19 cellular contexts compared by ENCODE assay signal in genomic region chr13:79228972-79229371, GRCh38.
"Had no signal": no experiment of that assay in that cellular context is flagged by ENCODE, and none has a peak within 500 bp of the region (broad histone marks: within the 10 kb centered on the region; RNA-seq: fewer than 3 reads in every experiment).

No MANE protein-coding gene starts in this region.

- H3K27me3 ChIP-seq: ascending aorta, sigmoid colon, thyroid gland had no signal

- H3K9me3 Mint-ChIP-seq: activated naive CD4-positive, alpha-beta T cell treated with anti-CD3 and anti-CD28 coated beads, Interleukin-2, amount 50 U/mL, for 24 hours; nephron progenitor cell; stimulated activated naive B cell treated with anti-CD40 and anti-IgM and Interleukin-4, amounts not matched to agents 10 μg/mL and 1 μg/mL and 100 μg/mL, for 72 hours had no signal

- H3K36me3 ChIP-seq: ascending aorta, sigmoid colon, thyroid gland, WERI-Rb-1 had no signal

- H3K4me3 Mint-ChIP-seq: activated naive CD4-positive, alpha-beta T cell treated with anti-CD3 and anti-CD28 coated beads, Interleukin-2, amount 50 U/mL, for 24 hours; nephron progenitor cell; stimulated activated naive B cell treated with anti-CD40 and anti-IgM and Interleukin-4, amounts not matched to agents 10 μg/mL and 1 μg/mL and 100 μg/mL, for 72 hours had no signal

- H3K36me3 Mint-ChIP-seq: activated naive CD4-positive, alpha-beta T cell treated with anti-CD3 and anti-CD28 coated beads, Interleukin-2, amount 50 U/mL, for 24 hours; stimulated activated naive B cell treated with anti-CD40 and anti-IgM and Interleukin-4, amounts not matched to agents 10 μg/mL and 1 μg/mL and 100 μg/mL, for 72 hours had no signal

- H3K27ac Mint-ChIP-seq: activated naive CD4-positive, alpha-beta T cell treated with anti-CD3 and anti-CD28 coated beads, Interleukin-2, amount 50 U/mL, for 24 hours; nephron progenitor cell; stimulated activated naive B cell treated with anti-CD40 and anti-IgM and Interleukin-4, amounts not matched to agents 10 μg/mL and 1 μg/mL and 100 μg/mL, for 72 hours had no signal

- H3K4me1 Mint-ChIP-seq: activated naive CD4-positive, alpha-beta T cell treated with anti-CD3 and anti-CD28 coated beads, Interleukin-2, amount 50 U/mL, for 24 hours had no signal

- DNase-seq: activated CD4-positive, alpha-beta T cell treated with anti-CD3 and anti-CD28 coated beads, Interleukin-2, amount 50 U/mL, for 4 hours; activated gamma-delta T cell; cerebellar nuclear complex; effector CD8-positive, alpha-beta T cell; foreskin fibroblast; midbrain; nephron progenitor cell; nucleus accumbens; posterior cingulate gyrus; sigmoid colon; stimulated activated CD4-positive, alpha-beta T cell treated with anti-CD3 and anti-CD28 coated beads, Interleukin-4, amount 100 ng/mL, for 24 hours; stimulated activated naive B cell treated with anti-CD40 and anti-IgM and Interleukin-4, amounts not matched to agents 10 μg/mL and 1 μg/mL and 100 μg/mL, for 72 hours; T-helper 2 cell; thyroid gland; WERI-Rb-1 had no signal

- H3K27ac ChIP-seq: ascending aorta, sigmoid colon, thyroid gland, WERI-Rb-1 had no signal

- ATAC-seq: left lobe of liver; stimulated activated naive B cell treated with anti-CD40 and anti-IgM and Interleukin-4, amounts not matched to agents 10 μg/mL and 1 μg/mL and 100 μg/mL, for 72 hours had no signal

- H3K4me3 ChIP-seq: ascending aorta, lung, sigmoid colon, thyroid gland had no signal

- H3K4me1 ChIP-seq: ascending aorta, thyroid gland had no signal

- H3K9me3 ChIP-seq: ascending aorta, sigmoid colon, thyroid gland had no signal
